29 cellular contexts compared by ENCODE assay signal in the genomic region with DNA sequence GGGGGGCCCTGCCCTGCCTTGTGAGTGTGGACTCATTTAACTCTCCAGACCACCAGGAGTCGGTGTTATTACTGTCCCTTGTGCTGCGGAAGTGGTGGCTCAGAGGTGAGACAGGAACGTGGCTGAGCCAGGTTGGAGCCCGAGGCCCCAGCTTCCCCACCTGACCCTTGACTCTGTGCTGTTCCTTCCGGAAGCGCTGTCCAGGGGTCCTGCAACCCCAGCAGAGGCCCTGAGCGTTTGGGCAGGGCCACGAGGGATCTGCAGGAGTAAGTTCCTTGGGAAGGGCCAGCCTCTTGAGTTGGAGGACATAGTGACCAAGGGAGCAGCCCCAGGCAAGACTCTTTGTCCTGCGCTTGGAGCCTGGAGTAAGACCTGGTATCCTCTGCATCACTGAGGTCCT.
"Had no signal": no experiment of that assay in that cellular context is flagged by ENCODE, and none has a peak within 500 bp of the region (broad histone marks: within the 10 kb centered on the region; RNA-seq: fewer than 3 reads in every experiment).

No MANE protein-coding gene starts in this region.

- H3K27me3 ChIP-seq: ascending aorta, body of pancreas, Peyer's patch, SJSA1 had no signal

- H3K9me3 ChIP-seq: ascending aorta, body of pancreas, Peyer's patch, SJSA1 had no signal

- H3K4me3 Mint-ChIP-seq: activated B cell treated with CpG ODN at 0.5 μM for 24 hours; activated CD4-positive, alpha-beta memory T cell treated with anti-CD3 and anti-CD28 coated beads for 36 hours; activated CD4-positive, alpha-beta T cell treated with anti-CD3 and anti-CD28 coated beads, Interleukin-2, amount 10 ng/mL, durations not matched to agents 7 days and 5 days; activated naive CD8-positive, alpha-beta T cell treated with anti-CD3 and anti-CD28 coated beads, Interleukin-2, amount 50 U/mL, for 24 hours; activated T-cell treated with anti-CD3 and anti-CD28 coated beads, Interleukin-2, amount 50 U/mL, for 4 hours; central memory CD8-positive, alpha-beta T cell; T-helper 1 cell treated with Interleukin-12 subunit alpha and Interleukin-12 subunit beta and Interleukin-4 antibody, amounts not matched to agents 30 μg/mL and 1 μg/mL, for 36 hours had no signal

- H3K4me1 ChIP-seq: ascending aorta, SJSA1 had no signal

- ATAC-seq: activated naive CD4-positive, alpha-beta T cell treated with anti-CD3 and anti-CD28 coated beads, Interleukin-2, amount 50 U/mL, for 72 hours; activated naive CD8-positive, alpha-beta T cell treated with anti-CD3 and anti-CD28 coated beads, Interleukin-2, amount 50 U/mL, for 24 hours; activated T-cell treated with anti-CD3 and anti-CD28 coated beads, Interleukin-2, amount 50 U/mL, for 4 hours; body of pancreas had no signal

- H3K4me1 Mint-ChIP-seq: activated B cell treated with CpG ODN at 0.5 μM for 24 hours; activated CD4-positive, alpha-beta T cell treated with anti-CD3 and anti-CD28 coated beads, Interleukin-2, amount 10 ng/mL, durations not matched to agents 7 days and 5 days; activated naive CD8-positive, alpha-beta T cell treated with anti-CD3 and anti-CD28 coated beads, Interleukin-2, amount 50 U/mL, for 24 hours; central memory CD8-positive, alpha-beta T cell had no signal

- DNase-seq: activated B cell treated with CpG ODN at 0.5 μM for 24 hours; activated CD4-positive, alpha-beta memory T cell treated with anti-CD3 and anti-CD28 coated beads for 36 hours; activated CD4-positive, alpha-beta T cell treated with anti-CD3 and anti-CD28 coated beads for 1 hour; activated CD4-positive, alpha-beta T cell treated with anti-CD3 and anti-CD28 coated beads, Interleukin-2, amount 10 ng/mL, durations not matched to agents 7 days and 5 days; activated CD8-positive, alpha-beta memory T cell treated with anti-CD3 and anti-CD28 coated beads for 24 hours; activated effector memory CD4-positive, alpha-beta T cell treated with anti-CD3 and anti-CD28 coated beads, Interleukin-2, amount 50 U/mL, for 16 hours; activated naive CD4-positive, alpha-beta T cell treated with Interleukin-2 at 50 U/mL for 16 hours; activated naive CD8-positive, alpha-beta T cell treated with anti-CD3 and anti-CD28 coated beads, Interleukin-2, amount 50 U/mL, for 24 hours; activated T-cell treated with anti-CD3 and anti-CD28 coated beads, Interleukin-2, amount 50 U/mL, for 4 hours; amniotic stem cell; body of pancreas; Kasumi-1; KBM-7; NCI-H1092; NCI-H1417 treated with DMSO at 0.1 percent for 48 hours; NCI-H1694; NCI-H2029; NCI-H2107; NCI-H2171 treated with DMSO at 0.1 percent for 48 hours; NCI-H226; NCI-H69; NK-92 treated with Interleukin-12 subunit alpha and Interleukin-12 subunit beta, amount 100 ng/mL, for 24 hours; Peyer's patch; SHP77 had no signal

- H3K9me3 Mint-ChIP-seq: activated B cell treated with CpG ODN at 0.5 μM for 24 hours; activated CD4-positive, alpha-beta memory T cell treated with anti-CD3 and anti-CD28 coated beads for 36 hours; activated CD4-positive, alpha-beta T cell treated with anti-CD3 and anti-CD28 coated beads, Interleukin-2, amount 10 ng/mL, durations not matched to agents 7 days and 5 days; activated naive CD4-positive, alpha-beta T cell treated with anti-CD3 and anti-CD28 coated beads, Interleukin-2, amount 50 U/mL, for 72 hours; activated naive CD8-positive, alpha-beta T cell treated with anti-CD3 and anti-CD28 coated beads, Interleukin-2, amount 50 U/mL, for 24 hours; activated T-cell treated with anti-CD3 and anti-CD28 coated beads, Interleukin-2, amount 50 U/mL, for 4 hours; central memory CD8-positive, alpha-beta T cell; T-helper 1 cell treated with Interleukin-12 subunit alpha and Interleukin-12 subunit beta and Interleukin-4 antibody, amounts not matched to agents 30 μg/mL and 1 μg/mL, for 36 hours had no signal

- H3K27ac Mint-ChIP-seq: activated B cell treated with CpG ODN at 0.5 μM for 24 hours; activated CD4-positive, alpha-beta memory T cell treated with anti-CD3 and anti-CD28 coated beads for 36 hours; activated CD4-positive, alpha-beta T cell treated with anti-CD3 and anti-CD28 coated beads, Interleukin-2, amount 10 ng/mL, durations not matched to agents 7 days and 5 days; activated naive CD4-positive, alpha-beta T cell treated with anti-CD3 and anti-CD28 coated beads, Interleukin-2, amount 50 U/mL, for 72 hours; activated naive CD8-positive, alpha-beta T cell treated with anti-CD3 and anti-CD28 coated beads, Interleukin-2, amount 50 U/mL, for 24 hours; T-helper 1 cell treated with Interleukin-12 subunit alpha and Interleukin-12 subunit beta and Interleukin-4 antibody, amounts not matched to agents 30 μg/mL and 1 μg/mL, for 36 hours had no signal

- H3K27ac ChIP-seq: ascending aorta, Peyer's patch, SJSA1 had no signal

- H3K36me3 Mint-ChIP-seq: activated CD4-positive, alpha-beta memory T cell treated with anti-CD3 and anti-CD28 coated beads for 36 hours; activated naive CD4-positive, alpha-beta T cell treated with anti-CD3 and anti-CD28 coated beads, Interleukin-2, amount 50 U/mL, for 72 hours had no signal

- H3K27me3 Mint-ChIP-seq: activated B cell treated with CpG ODN at 0.5 μM for 24 hours; activated CD4-positive, alpha-beta memory T cell treated with anti-CD3 and anti-CD28 coated beads for 36 hours; activated CD4-positive, alpha-beta T cell treated with anti-CD3 and anti-CD28 coated beads, Interleukin-2, amount 10 ng/mL, durations not matched to agents 7 days and 5 days; activated naive CD8-positive, alpha-beta T cell treated with anti-CD3 and anti-CD28 coated beads, Interleukin-2, amount 50 U/mL, for 24 hours; central memory CD8-positive, alpha-beta T cell had no signal

- H3K4me3 ChIP-seq: ascending aorta, body of pancreas, Peyer's patch, SJSA1 had no signal
